In the genomic region with DNA sequence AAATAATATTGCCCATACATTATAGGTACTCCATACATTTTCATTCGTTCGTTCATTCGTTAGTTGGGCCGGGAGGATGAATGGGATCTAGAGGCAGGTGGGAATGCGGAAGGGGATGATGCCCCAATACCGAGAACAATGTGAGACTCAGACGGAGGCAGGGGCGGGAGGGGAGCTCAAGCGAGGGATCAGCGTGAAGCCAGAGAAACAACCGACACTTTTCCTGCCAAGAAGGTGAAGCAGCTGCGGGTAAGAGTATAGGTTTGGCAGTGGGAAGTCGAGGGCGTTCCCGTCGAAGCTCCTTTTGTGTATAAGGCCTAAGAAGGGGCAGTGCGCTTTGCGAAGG, we compare ENCODE assay signal across 8 cellular contexts. TPM values are rescaled to one million over a fixed set of nuclear protein-coding genes. Genes with fewer than 3 reads are reported as not detected.
DNase-seq lines count a peak whose midpoint lies in the region; ATAC-seq and TF ChIP-seq lines count a peak whose summit lies in the region.

No MANE protein-coding gene starts in this region.

- H3K27me3 ChIP-seq in left ventricle myocardium inferior (ENCODE audit: low read depth) (no peaks in the 10 kb centered on the region), mesenchymal stem cell (ENCODE audit: control insufficient read depth in 1 of 2, insufficient read depth in 1 of 2, low read length in 2 of 2) (no peaks in the 10 kb centered on the region), vagina (no peaks in the 10 kb centered on the region)

- H2BK12ac ChIP-seq in mesenchymal stem cell (ENCODE audit: low read length in 2 of 2) = peak overlapping the region; percentile 33 to 38

- peak overlapping the region; percentile 15 for H2BK120ac ChIP-seq in mesenchymal stem cell (ENCODE audit: low read depth, low read length)

- peaks cover 0 to 9% (median 0%) of the 10 kb centered on the region in 5 experiments for H3K9me3 Mint-ChIP-seq in brain

- no peak for TF ChIP-seq CTCF in left ventricle myocardium inferior (IDR thresholded peaks at IDR 0.05; ENCODE audit: borderline replicate concordance)
- no peak for TF ChIP-seq CTCF in brain (conservative IDR thresholded peaks at IDR 0.05)
- no peak for TF ChIP-seq CTCF in vagina (IDR thresholded peaks at IDR 0.05)

- H3K23ac ChIP-seq in mesenchymal stem cell (ENCODE audit: low read length in 2 of 2) = no peak overlapping the region

- intact Hi-C loops in left ventricle myocardium inferior (cut with micrococcal nuclease) = loop anchor here (2.0 kb wide), 1 partner anchor 28 kb away; no protein-coding TSS in a partner anchor
- intact Hi-C loops in left ventricle myocardium superior (cut with micrococcal nuclease) = no loop called here
- intact Hi-C loops in vagina (cut with DNase I) = no loop called here

- no peak overlapping the region for H2BK5ac ChIP-seq in mesenchymal stem cell (ENCODE audit: low read depth, low read length, poor library complexity, severe bottlenecking)

- peak overlapping the region; percentile 88 for H3K9ac ChIP-seq in mesenchymal stem cell (ENCODE audit: low read length)

- peak overlapping the region in 1 of 2 experiments; percentile 31 for H3K14ac ChIP-seq in mesenchymal stem cell (ENCODE audit: low read length in 2 of 2)

- WGBS in mesenchymal stem cell = 19% methylated on average over 18 of the region's 18 CpGs

- peak overlapping the region; percentile 18 for H2AFZ ChIP-seq in mesenchymal stem cell (ENCODE audit: low read depth, low read length)

- peak overlapping the region; percentile 80 to 94 (median 90) for H3K27ac Mint-ChIP-seq in brain

- H3K79me1 ChIP-seq in mesenchymal stem cell (replicated peaks; ENCODE audit: low read length, poor library complexity, severe bottlenecking) = no peaks in the 10 kb centered on the region

- H3K4me1 ChIP-seq in left ventricle myocardium inferior (peaks cover 50% of the 10 kb centered on the region), mesenchymal stem cell (ENCODE audit: control insufficient read depth, insufficient read depth, low read depth, low read length) (peaks cover 31% of the 10 kb centered on the region), vagina (peaks cover 40% of the 10 kb centered on the region)

- no peak for TF ChIP-seq POLR2A in vagina (IDR thresholded peaks at IDR 0.05)

- peak overlapping the region; percentile 76 to 91 (median 87) for H3K4me3 Mint-ChIP-seq in brain

- peak overlapping the region; percentile 88 for H4K91ac ChIP-seq in mesenchymal stem cell (ENCODE audit: low read length)

- no peak overlapping the region for H2AK5ac ChIP-seq in mesenchymal stem cell (ENCODE audit: low read length, severe bottlenecking)

- peaks cover 12% of the 10 kb centered on the region for H3K36me3 ChIP-seq in left ventricle myocardium inferior
- H3K36me3 ChIP-seq in mesenchymal stem cell (ENCODE audit: control insufficient read depth in 1 of 2, insufficient read depth in 2 of 2, low read depth in 1 of 2, low read length in 2 of 2) = peaks cover 18 to 19% of the 10 kb centered on the region in 2 experiments
- no peaks in the 10 kb centered on the region for H3K36me3 ChIP-seq in vagina

- no peak for ATAC-seq in left ventricle myocardium superior
- ATAC-seq in GM19452 (IDR thresholded peaks at IDR 0.05; ENCODE audit: unreplicated experiment) = no peak

- H3K27ac ChIP-seq in left ventricle myocardium inferior (replicated peaks) (peak overlapping the region; percentile 99), mesenchymal stem cell (ENCODE audit: low read length, poor library complexity, severe bottlenecking) (peak overlapping the region; percentile 79), vagina (peak overlapping the region; percentile 98)

- no peaks in the 10 kb centered on the region for H3K27me3 Mint-ChIP-seq in brain

- peak overlapping the region; percentile 98 for H2BK15ac ChIP-seq in mesenchymal stem cell (ENCODE audit: low read depth, poor library complexity, severe bottlenecking)

- H3K4me2 ChIP-seq in mesenchymal stem cell (ENCODE audit: low read length, poor library complexity, severe bottlenecking) = peak overlapping the region; percentile 64

- peaks cover 30% of the 10 kb centered on the region for H3K4me1 Mint-ChIP-seq in brain

- H3K4me3 ChIP-seq in left ventricle myocardium inferior (peak overlapping the region; percentile 88), mesenchymal stem cell (ENCODE audit: insufficient read depth in 1 of 2, low read depth in 1 of 2, low read length in 2 of 2) (peak overlapping the region; percentile 4 to 73), vagina (peak overlapping the region; percentile 84 to 85)

- H4K8ac ChIP-seq in mesenchymal stem cell (ENCODE audit: low read length) = peak overlapping the region; percentile 70

- no peaks in the 10 kb centered on the region for H3K9me3 ChIP-seq in left ventricle myocardium inferior (replicated peaks)
- no peaks in the 10 kb centered on the region for H3K9me3 ChIP-seq in mesenchymal stem cell (ENCODE audit: control insufficient read depth, low read length)
- H3K9me3 ChIP-seq in vagina = no peaks in the 10 kb centered on the region

- peaks cover 8% of the 10 kb centered on the region for H3K36me3 Mint-ChIP-seq in brain

- DNase-seq in left ventricle myocardium inferior (no peak), left ventricle myocardium superior (no peak), mesenchymal stem cell (no peak), vagina (ENCODE audit: extremely low spot score in 2 of 2) (no peak), NCI-H526 treated with DMSO at 0.1 percent for 48 hours (lab: John Stamatoyannopoulos, UW) (no peak)
- DNase-seq in NK-92 treated with Interleukin-12 subunit alpha and Interleukin-12 subunit beta, amount 100 ng/mL, for 24 hours (lab: John Stamatoyannopoulos, UW) = no peak

- peak overlapping the region in 1 of 2 experiments; percentile 77 for H3K4ac ChIP-seq in mesenchymal stem cell (ENCODE audit: low read depth in 1 of 2, low read length in 2 of 2)

- H3K18ac ChIP-seq in mesenchymal stem cell (ENCODE audit: low read depth in 1 of 2, low read length in 2 of 2) = peak overlapping the region; percentile 67 to 77

RNA-seq across cellular contexts. Expression of gene ARHGEF17, which starts 1.1 kb away (rescaled TPM):
- total RNA-seq in left ventricle myocardium inferior = 53.1 TPM
- total RNA-seq in left ventricle myocardium superior = 52.0 TPM
- polyA plus RNA-seq in brain (ENCODE audit: insufficient read depth, low read depth, low replicate concordance) = 21.9 TPM
- polyA plus RNA-seq in mesenchymal stem cell (2013, experiment 1 of 2) = 69.6 TPM
- 65.7 TPM for polyA plus RNA-seq in mesenchymal stem cell (2013, experiment 2 of 2)
- total RNA-seq in vagina = 32.9 TPM

RNA-seq across cellular contexts. Expression of gene P2RY6, which starts 34.8 kb away (rescaled TPM):
- total RNA-seq in left ventricle myocardium inferior (2.2 TPM), left ventricle myocardium superior (1.5 TPM), vagina (2.0 TPM)
- 0.49 TPM for polyA plus RNA-seq in brain (ENCODE audit: insufficient read depth, low read depth, low replicate concordance)
- polyA plus RNA-seq in mesenchymal stem cell (2013, experiment 1 of 2) = 0.35 TPM
- 0.21 TPM for polyA plus RNA-seq in mesenchymal stem cell (2013, experiment 2 of 2)
